Comparison of ENCODE assay signal across 13 cellular contexts in genomic region chr6:22068561-22069346, GRCh38.
A peak's percentile ranks its signal among the peaks of the same experiment; 100 is the strongest.
DNase-seq lines count a peak whose midpoint lies in the region; ATAC-seq and TF ChIP-seq lines count a peak whose summit lies in the region.
"Had no signal": no experiment of that assay in that cellular context is flagged by ENCODE, and none has a peak within 500 bp of the region (broad histone marks: within the 10 kb centered on the region; RNA-seq: fewer than 3 reads in every experiment).

No MANE protein-coding gene starts in this region.

- H3K27me3 ChIP-seq in hepatocyte (no peaks in the 10 kb centered on the region), osteoblast (ENCODE audit: insufficient read depth, low read length) (no peaks in the 10 kb centered on the region)
- H3K27me3 ChIP-seq: right atrium auricular region had no signal

- in situ Hi-C loops in G401 (cut with HindIII; ENCODE audit: low sequenced_read_pairs): no loop called here

- intact Hi-C loops in Right ventricle myocardium inferior (cut with DNase I): loop anchor here (5.0 kb wide), 1 partner anchor 79 kb away; no protein-coding TSS in a partner anchor

- H3K36me3 ChIP-seq in hepatocyte (replicated peaks; ENCODE audit: insufficient read depth, low read depth) (no peaks in the 10 kb centered on the region), osteoblast (ENCODE audit: insufficient read depth, low read length) (no peaks in the 10 kb centered on the region)
- H3K36me3 ChIP-seq: right atrium auricular region, WERI-Rb-1 had no signal

- H3K79me2 ChIP-seq in hepatocyte: no peaks in the 10 kb centered on the region
- H3K79me2 ChIP-seq in osteoblast (ENCODE audit: insufficient read depth, low read length): no peaks in the 10 kb centered on the region

- H3K9me2 ChIP-seq in hepatocyte (replicated peaks; ENCODE audit: insufficient read depth): no peaks in the 10 kb centered on the region

- H3K4me3 ChIP-seq in hepatocyte (no peak overlapping the region), coronary artery (no peak overlapping the region), osteoblast (ENCODE audit: insufficient read depth, low read length) (no peak overlapping the region)
- H3K4me3 ChIP-seq: right atrium auricular region had no signal

- H3K4me2 ChIP-seq in hepatocyte: no peak overlapping the region
- no peak overlapping the region for H3K4me2 ChIP-seq in osteoblast (ENCODE audit: insufficient read depth, low read length)

- ATAC-seq in GM18861 (IDR thresholded peaks at IDR 0.05; ENCODE audit: unreplicated experiment) (peak; percentile 46), GM21390 (IDR thresholded peaks at IDR 0.05; ENCODE audit: unreplicated experiment) (peak; percentile 39), HG03135 (IDR thresholded peaks at IDR 0.05; ENCODE audit: unreplicated experiment) (peak; percentile 46), Right ventricle myocardium inferior (no peak)

- H2AFZ ChIP-seq in hepatocyte (no peak overlapping the region), osteoblast (ENCODE audit: low read length) (no peak overlapping the region)

- no peaks in the 10 kb centered on the region for H3K9me3 ChIP-seq in hepatocyte (ENCODE audit: low read depth)
- H3K9me3 ChIP-seq in osteoblast (ENCODE audit: low read depth, low read length): no peaks in the 10 kb centered on the region
- H3K9me3 ChIP-seq: right atrium auricular region had no signal

- no peak for DNase-seq in hepatocyte (ENCODE audit: low spot score)
- no peak for DNase-seq in coronary artery (ENCODE audit: low spot score)
- DNase-seq in Right ventricle myocardium inferior (ENCODE audit: missing footprints): no peak
- no peak for DNase-seq in G401 (ENCODE audit: low spot score)
- DNase-seq in osteoblast (ENCODE audit: insufficient read length, low spot score, missing footprints): no peak
- DNase-seq: activated naive CD8-positive, alpha-beta T cell treated with anti-CD3 and anti-CD28 coated beads, Interleukin-2, amount 10 ng/mL, durations not matched to agents 7 days and 5 days; head of caudate nucleus; NCI-H1930; WERI-Rb-1 had no signal

- no peak for TF ChIP-seq CTCF in hepatocyte (IDR thresholded peaks at IDR 0.05; ENCODE audit: poor library complexity)
- no peak for TF ChIP-seq CTCF in coronary artery (IDR thresholded peaks at IDR 0.05)
- TF ChIP-seq CTCF in osteoblast (IDR thresholded peaks at IDR 0.05; ENCODE audit: extremely low read depth, low read depth, low read length): no peak

- H3K27ac ChIP-seq in hepatocyte (peak overlapping the region; percentile 22), coronary artery (no peak overlapping the region), osteoblast (ENCODE audit: low read depth, low read length) (no peak overlapping the region)
- H3K27ac ChIP-seq: right atrium auricular region, WERI-Rb-1 had no signal

- H4K20me1 ChIP-seq in hepatocyte (ENCODE audit: insufficient read depth, poor library complexity, severe bottlenecking) (no peaks in the 10 kb centered on the region), osteoblast (ENCODE audit: insufficient read depth, low read length) (no peaks in the 10 kb centered on the region)

- 85% methylated on average over 5 of the region's 5 CpGs for WGBS in hepatocyte (ENCODE audit: low lambda C conversion rate, missing lambda C conversion rate)

- H3K4me1 ChIP-seq in hepatocyte (ENCODE audit: insufficient read depth): peaks cover 25% of the 10 kb centered on the region
- peaks cover 3% of the 10 kb centered on the region for H3K4me1 ChIP-seq in osteoblast (ENCODE audit: insufficient read depth, low read length)
